ENCODE assay signal across 8 cellular contexts in genomic region chr11:32583451-32584271, GRCh38. TPM values are rescaled to one million over a fixed set of nuclear protein-coding genes. Genes with fewer than 3 reads are reported as not detected.
DNase-seq lines count a peak whose midpoint lies in the region; ATAC-seq and TF ChIP-seq lines count a peak whose summit lies in the region.

EIF3M (plus strand) TSS chr11:32583831; CDS start chr11:32583888, 57 bp downstream.

- H3K9me3 ChIP-seq in right atrium auricular region (no peaks in the 10 kb centered on the region), uterus (no peaks in the 10 kb centered on the region)

- H3K36me3 ChIP-seq in right atrium auricular region (peaks cover 3% of the 10 kb centered on the region), uterus (no peaks in the 10 kb centered on the region)

- peak; percentile 97 for ATAC-seq in GM18498 (IDR thresholded peaks at IDR 0.05; ENCODE audit: unreplicated experiment)
- peak; percentile 93 for ATAC-seq in HG02938 (IDR thresholded peaks at IDR 0.05; ENCODE audit: unreplicated experiment)

- DNase-seq in NCI-H187 (lab: John Stamatoyannopoulos, UW): peak; percentile 93 to 95
- peak; percentile 87 to 98 (median 92) for DNase-seq in T-helper 2 cell
- peak; percentile 97 for DNase-seq in right atrium auricular region (ENCODE audit: low spot score)
- peak; percentile 91 for DNase-seq in pulmonary artery endothelial cell (ENCODE audit: low read depth, low spot score)
- peak; percentile 95 to 97 for DNase-seq in uterus

- no peaks in the 10 kb centered on the region for H3K27me3 ChIP-seq in right atrium auricular region
- H3K27me3 ChIP-seq in uterus: no peaks in the 10 kb centered on the region

- H3K27ac ChIP-seq in angular gyrus (ENCODE audit: low read depth, low read length) (peak within 1 kb of the TSS; percentile 64), right atrium auricular region (peak within 1 kb of the TSS; percentile 82 to 87), uterus (peak within 1 kb of the TSS; percentile 85 to 86)

- intact Hi-C loops in uterus (cut with DNase I; ENCODE audit: low total_unique reads): no loop called here

- TF ChIP-seq CTCF in right atrium auricular region (IDR thresholded peaks at IDR 0.05) (no peak), uterus (IDR thresholded peaks at IDR 0.05) (peak in 1 of 4 experiments; percentile 9)

- TF ChIP-seq POLR2A in uterus (IDR thresholded peaks at IDR 0.05): peak; percentile 43 to 76

- H3K4me1 ChIP-seq in right atrium auricular region (peaks cover 0 to 23% of the 10 kb centered on the region in 2 donors), uterus (peaks cover 0 to 4% of the 10 kb centered on the region in 2 donors)

- H3K4me3 ChIP-seq in right atrium auricular region: peak within 1 kb of the TSS; percentile 75
- H3K4me3 ChIP-seq in uterus: peak within 1 kb of the TSS; percentile 56 to 95

RNA-seq across cellular contexts. Expression of gene EIF3M, which starts in this region (rescaled TPM):
- 100 to 1,000 TPM; 286 to 371 TPM for total RNA-seq in right atrium auricular region
- 484 and 494 TPM in 2 replicates for total RNA-seq in pulmonary artery endothelial cell
- total RNA-seq in uterus: 100 to 1,000 TPM in 3 of 4 donors, 10 to 100 TPM in 1; 96.8 to 611 (median 225) TPM

Comparison
In these comparisons a context has a peak if more than half of its experiments do, and no peak if none do; other contexts are left out.
1. Peak in every context shown above with its lines: DNase-seq, ATAC-seq, H3K4me3 ChIP-seq and H3K27ac ChIP-seq.